27 cellular contexts compared by ENCODE assay signal in the genomic region with DNA sequence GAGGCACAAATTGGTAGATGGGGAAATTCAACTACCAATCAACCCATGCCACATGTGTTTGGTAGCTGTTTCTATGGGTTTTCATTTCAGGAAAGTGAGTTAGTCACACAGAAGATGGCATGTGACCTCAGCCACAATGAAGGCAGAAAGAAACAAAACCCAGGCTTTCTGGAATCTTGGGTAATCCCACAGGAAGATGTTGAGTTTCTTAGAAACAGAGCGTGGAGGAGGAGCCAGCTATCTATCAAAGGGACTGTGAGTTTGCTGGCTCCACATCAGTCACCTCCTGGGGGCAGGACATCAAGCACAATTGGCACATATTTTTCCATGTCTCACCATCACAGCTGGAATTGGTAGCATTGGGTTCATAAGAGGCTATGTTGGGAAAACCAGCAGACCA.
A peak's percentile ranks its signal among the peaks of the same experiment; 100 is the strongest.
DNase-seq lines count a peak whose midpoint lies in the region; ATAC-seq and TF ChIP-seq lines count a peak whose summit lies in the region.
"Had no signal": no experiment of that assay in that cellular context is flagged by ENCODE, and none has a peak within 500 bp of the region (broad histone marks: within the 10 kb centered on the region; RNA-seq: fewer than 3 reads in every experiment).

No MANE protein-coding gene starts in this region.

- no peaks in the 10 kb centered on the region for H3K9me3 ChIP-seq in mammary epithelial cell (replicated peaks; ENCODE audit: insufficient read depth, low read length)
- H3K9me3 ChIP-seq: adrenal gland, gastrocnemius medialis, prostate gland had no signal

- no peak for TF ChIP-seq CTCF in mammary epithelial cell (conservative IDR thresholded peaks at IDR 0.05 in 1 of 2, IDR thresholded peaks at IDR 0.05 in 1 of 2; ENCODE audit: extremely low read depth in 1 of 2, insufficient read depth in 1 of 2, low read depth in 1 of 2, low read length in 2 of 2)

- DNase-seq in EH (ENCODE audit: low read depth) (peak; percentile 62), M059J (ENCODE audit: low read depth) (peak; percentile 89), mammary epithelial cell (peak; percentile 58), myocyte (ENCODE audit: low read depth) (peak; percentile 40), HUDEP-2 (lab: John Stamatoyannopoulos, UW; ENCODE audit: unreplicated experiment in 76 of 76) (no peak), NCI-H1436 (lab: John Stamatoyannopoulos, UW) (no peak)
- DNase-seq: activated CD4-positive, alpha-beta T cell treated with anti-CD3 and anti-CD28 coated beads, Interleukin-2, amount 50 U/mL, for 48 hours; activated gamma-delta T cell; adrenal gland; CD8-positive, alpha-beta T cell; DMS53; dorsolateral prefrontal cortex; gastrocnemius medialis; hypothalamus; kidney; NCI-H1694 treated with DMSO at 0.1 percent for 48 hours; NCI-H2227 treated with DMSO at 0.1 percent for 48 hours; NCI-H82; small intestine; stimulated activated CD4-positive, alpha-beta T cell treated with anti-CD3 and anti-CD28 coated beads, Interleukin-2, amount 100 ng/mL, for 48 hours; stimulated activated naive CD8-positive, alpha-beta T cell treated with anti-CD3 and anti-CD28 coated beads, Interleukin-15, amount 100 ng/mL, for 72 hours; T-helper 2 cell; trophoblast cell; WERI-Rb-1 had no signal

- H3K27me3 ChIP-seq in mammary epithelial cell (ENCODE audit: insufficient read depth, low read length): no peaks in the 10 kb centered on the region
- H3K27me3 ChIP-seq: adrenal gland, dorsolateral prefrontal cortex, gastrocnemius medialis had no signal

- peaks cover 14% of the 10 kb centered on the region for H3K4me1 ChIP-seq in mammary epithelial cell (ENCODE audit: insufficient read depth, low read length)
- H3K4me1 ChIP-seq: adrenal gland, gastrocnemius medialis, prostate gland had no signal

- dilution Hi-C loops in mammary epithelial cell (cut with HindIII; ENCODE audit: low sequenced_read_pairs): no loop called here

- 14% methylated on average over 1 of the region's 1 CpG for WGBS in mammary epithelial cell (ENCODE audit: low coverage, missing lambda C conversion rate)

- no peaks in the 10 kb centered on the region for H3K79me2 ChIP-seq in mammary epithelial cell (ENCODE audit: insufficient read depth, low read length)

- H4K20me1 ChIP-seq in mammary epithelial cell (ENCODE audit: insufficient read depth, low read length): no peaks in the 10 kb centered on the region

- H2AFZ ChIP-seq in mammary epithelial cell (ENCODE audit: low read depth, low read length): no peak overlapping the region

- intact Hi-C loops in mammary epithelial cell (cut with micrococcal nuclease): no loop called here

- CTCF ChIA-PET in mammary epithelial cell (lab: Charles Lee; ENCODE audit: low non-redundant PET): no interaction called here

- no peak overlapping the region for H3K4me2 ChIP-seq in mammary epithelial cell (ENCODE audit: insufficient read depth, low read depth, low read length)

- H3K9ac ChIP-seq in mammary epithelial cell (ENCODE audit: insufficient read depth, low read length): no peak overlapping the region

- in situ Hi-C loops in mammary epithelial cell (cut with MboI; ENCODE audit: low sequenced_read_pairs in 2 of 2): no loop called here

- no peak for ATAC-seq in HG03521 (IDR thresholded peaks at IDR 0.05; ENCODE audit: unreplicated experiment)
- no peak for ATAC-seq in GM19467 (IDR thresholded peaks at IDR 0.05; ENCODE audit: unreplicated experiment)
- ATAC-seq: CD8-positive, alpha-beta T cell; gastrocnemius medialis; stimulated activated naive CD8-positive, alpha-beta T cell treated with anti-CD3 and anti-CD28 coated beads, Interleukin-15, amount 100 ng/mL, for 72 hours had no signal

- H3K4me3 ChIP-seq in mammary epithelial cell (replicated peaks in 1 of 3; ENCODE audit: insufficient read depth in 1 of 3, low read depth in 2 of 3, low read length in 3 of 3): no peak overlapping the region
- H3K4me3 ChIP-seq: adrenal gland, dorsolateral prefrontal cortex, gastrocnemius medialis, prostate gland had no signal

- no TSS peak for BruUV-seq in mammary epithelial cell (replicated peaks; lab: Mats Ljungman, UMichigan)

- H3K27ac ChIP-seq in mammary epithelial cell (ENCODE audit: insufficient read depth, low read depth, low read length): no peak overlapping the region
- H3K27ac ChIP-seq: adrenal gland, dorsolateral prefrontal cortex, gastrocnemius medialis, prostate gland, WERI-Rb-1 had no signal

- H3K36me3 ChIP-seq in mammary epithelial cell (ENCODE audit: insufficient read depth, low read length): no peaks in the 10 kb centered on the region
- H3K36me3 ChIP-seq: adrenal gland, gastrocnemius medialis, prostate gland, WERI-Rb-1 had no signal

Comparison
In these comparisons a context has a peak if more than half of its experiments do, and no peak if none do; other contexts are left out.
1. DNase-seq: peak in EH (single experiment), M059J (single experiment), mammary epithelial cell (single experiment) and myocyte (single experiment); none in HUDEP-2 (0 of 76) and NCI-H1436 (single experiment).